Comparison of ENCODE assay signal across 23 cellular contexts in the genomic region with DNA sequence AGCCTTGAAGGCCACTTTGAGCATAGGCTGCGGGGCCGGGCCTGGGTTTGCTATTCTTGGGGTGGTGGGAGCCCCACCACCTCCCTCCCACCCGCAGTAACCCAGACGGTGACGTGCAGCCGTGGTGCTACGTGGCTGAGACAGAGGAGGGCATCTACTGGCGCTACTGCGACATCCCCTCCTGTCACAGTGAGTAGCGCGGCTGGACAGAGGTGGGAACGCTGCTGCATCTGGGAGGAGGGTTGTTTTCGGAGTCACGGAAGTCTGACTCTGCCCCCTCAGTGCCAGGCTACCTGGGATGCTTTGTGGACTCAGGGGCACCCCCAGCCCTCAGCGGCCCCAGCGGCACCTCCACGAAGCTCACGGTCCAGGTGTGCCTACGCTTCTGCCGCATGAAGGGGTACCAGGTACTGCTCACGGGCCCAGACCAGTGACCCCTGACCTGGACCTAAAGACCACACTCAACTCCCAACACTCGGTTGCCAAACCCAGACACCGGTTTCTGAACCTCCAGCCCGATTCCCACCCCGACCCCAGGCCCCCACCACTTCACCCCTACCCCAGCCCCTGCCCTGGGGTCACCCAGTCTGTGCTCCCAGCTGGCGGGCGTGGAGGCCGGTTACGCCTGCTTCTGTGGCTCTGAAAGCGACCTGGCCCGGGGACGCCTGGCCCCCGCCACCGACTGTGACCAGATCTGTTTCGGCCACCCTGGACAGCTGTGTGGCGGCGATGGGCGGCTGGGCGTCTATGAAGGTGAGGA. TPM values are rescaled to one million over a fixed set of nuclear protein-coding genes. Genes with fewer than 3 reads are reported as not detected.
A peak's percentile ranks its signal among the peaks of the same experiment; 100 is the strongest.
DNase-seq lines count a peak whose midpoint lies in the region; ATAC-seq and TF ChIP-seq lines count a peak whose summit lies in the region.
"Had no signal": no experiment of that assay in that cellular context is flagged by ENCODE, and none has a peak within 500 bp of the region (broad histone marks: within the 10 kb centered on the region; RNA-seq: fewer than 3 reads in every experiment).

No MANE protein-coding gene starts in this region.

- H3K4me1 ChIP-seq in OCI-LY1 (ENCODE audit: insufficient read depth, low read length, severe bottlenecking) (peaks cover 58% of the 10 kb centered on the region), esophagus muscularis mucosa (peaks cover 55 to 81% (median 75%) of the 10 kb centered on the region in 4 donors)

- H3K27ac Mint-ChIP-seq in activated CD4-positive, alpha-beta T cell treated with anti-CD3 and anti-CD28 coated beads, Interleukin-2, amount 10 ng/mL, durations not matched to agents 24 days and 14 days: no peak overlapping the region
- no peak overlapping the region for H3K27ac Mint-ChIP-seq in stimulated activated effector memory CD8-positive, alpha-beta T cell treated with anti-CD3 and anti-CD28 coated beads, Interleukin-12 subunit alpha, Interleukin-12 subunit beta, amount 100 ng/mL, for 72 hours
- H3K27ac Mint-ChIP-seq: activated naive CD4-positive, alpha-beta T cell treated with anti-CD3 and anti-CD28 coated beads for 36 hours; CD14-positive monocyte had no signal

- H3K27ac ChIP-seq in OCI-LY1 (ENCODE audit: low read depth, low read length, poor library complexity, severe bottlenecking): no peak overlapping the region
- H3K27ac ChIP-seq in esophagus muscularis mucosa (replicated peaks in 1 of 4): no peak overlapping the region
- H3K27ac ChIP-seq: body of pancreas, parathyroid adenoma, skin epidermis, tibial nerve had no signal

- WGBS in esophagus muscularis mucosa: 36% methylated on average over 24 of the region's 39 CpGs

- H3K9ac ChIP-seq in OCI-LY1 (ENCODE audit: low read length): no peak overlapping the region
- H3K9ac ChIP-seq: parathyroid adenoma had no signal

- TF ChIP-seq EP300 in esophagus muscularis mucosa (IDR thresholded peaks at IDR 0.05): no peak

- no peaks in the 10 kb centered on the region for H4K20me1 ChIP-seq in OCI-LY1 (ENCODE audit: insufficient read depth, low read length)

- TF ChIP-seq CTCF in OCI-LY1 (IDR thresholded peaks at IDR 0.05; ENCODE audit: low read length) (no peak), esophagus muscularis mucosa (IDR thresholded peaks at IDR 0.05) (no peak)

- intact Hi-C loops in activated CD4-positive, alpha-beta T cell treated with anti-CD3 and anti-CD28 coated beads, Interleukin-2, amount 10 ng/mL, durations not matched to agents 24 days and 14 days (cut with micrococcal nuclease): no loop called here
- intact Hi-C loops in esophagus muscularis mucosa (cut with DNase I): no loop called here

- no peak overlapping the region for H2AFZ ChIP-seq in OCI-LY1 (ENCODE audit: low read length)
- H2AFZ ChIP-seq: parathyroid adenoma had no signal

- peaks cover 9% of the 10 kb centered on the region for H3K36me3 Mint-ChIP-seq in activated CD4-positive, alpha-beta T cell treated with anti-CD3 and anti-CD28 coated beads, Interleukin-2, amount 10 ng/mL, durations not matched to agents 24 days and 14 days (ENCODE audit: low read depth)
- H3K36me3 Mint-ChIP-seq in stimulated activated effector memory CD8-positive, alpha-beta T cell treated with anti-CD3 and anti-CD28 coated beads, Interleukin-12 subunit alpha, Interleukin-12 subunit beta, amount 100 ng/mL, for 72 hours: peaks cover 7% of the 10 kb centered on the region

- H3F3A ChIP-seq in OCI-LY1 (ENCODE audit: insufficient read depth, low read length): no peaks in the 10 kb centered on the region

- TF ChIP-seq POLR2A in esophagus muscularis mucosa (IDR thresholded peaks at IDR 0.05; ENCODE audit: low read depth) (no peak), erythroblast (IDR thresholded peaks at IDR 0.05; ENCODE audit: low read length) (no peak)

- no peaks in the 10 kb centered on the region for H3K9me3 Mint-ChIP-seq in activated CD4-positive, alpha-beta T cell treated with anti-CD3 and anti-CD28 coated beads, Interleukin-2, amount 10 ng/mL, durations not matched to agents 24 days and 14 days
- no peaks in the 10 kb centered on the region for H3K9me3 Mint-ChIP-seq in stimulated activated effector memory CD8-positive, alpha-beta T cell treated with anti-CD3 and anti-CD28 coated beads, Interleukin-12 subunit alpha, Interleukin-12 subunit beta, amount 100 ng/mL, for 72 hours
- H3K9me3 Mint-ChIP-seq: activated naive CD4-positive, alpha-beta T cell treated with anti-CD3 and anti-CD28 coated beads for 36 hours had no signal

- no peak overlapping the region for H3K4me3 Mint-ChIP-seq in activated CD4-positive, alpha-beta T cell treated with anti-CD3 and anti-CD28 coated beads, Interleukin-2, amount 10 ng/mL, durations not matched to agents 24 days and 14 days
- peak overlapping the region; percentile 73 for H3K4me3 Mint-ChIP-seq in stimulated activated effector memory CD8-positive, alpha-beta T cell treated with anti-CD3 and anti-CD28 coated beads, Interleukin-12 subunit alpha, Interleukin-12 subunit beta, amount 100 ng/mL, for 72 hours
- H3K4me3 Mint-ChIP-seq: activated naive CD4-positive, alpha-beta T cell treated with anti-CD3 and anti-CD28 coated beads for 36 hours had no signal

- peaks cover 28% of the 10 kb centered on the region for H3K27me3 Mint-ChIP-seq in activated CD4-positive, alpha-beta T cell treated with anti-CD3 and anti-CD28 coated beads, Interleukin-2, amount 10 ng/mL, durations not matched to agents 24 days and 14 days

- ATAC-seq in stimulated activated effector memory CD8-positive, alpha-beta T cell treated with anti-CD3 and anti-CD28 coated beads, Interleukin-12 subunit alpha, Interleukin-12 subunit beta, amount 100 ng/mL, for 72 hours: no peak
- ATAC-seq in GM21528 (IDR thresholded peaks at IDR 0.05; ENCODE audit: low FRiP score, unreplicated experiment) (no peak), HG03175 (IDR thresholded peaks at IDR 0.05; ENCODE audit: unreplicated experiment) (no peak)
- ATAC-seq: body of pancreas had no signal

- H3K9me3 ChIP-seq in OCI-LY1 (ENCODE audit: low read length): no peaks in the 10 kb centered on the region
- H3K9me3 ChIP-seq in esophagus muscularis mucosa: no peaks in the 10 kb centered on the region
- H3K9me3 ChIP-seq: body of pancreas, tibial nerve had no signal

- DNase-seq in activated CD4-positive, alpha-beta T cell treated with anti-CD3 and anti-CD28 coated beads, Interleukin-2, amount 10 ng/mL, durations not matched to agents 24 days and 14 days: peak; percentile 59
- no peak for DNase-seq in activated CD4-positive, alpha-beta T cell treated with anti-CD3 and anti-CD28 coated beads for 1 hour
- DNase-seq in esophagus muscularis mucosa (ENCODE audit: extremely low spot score): no peak
- DNase-seq in stimulated activated effector memory CD8-positive, alpha-beta T cell treated with anti-CD3 and anti-CD28 coated beads, Interleukin-12 subunit alpha, Interleukin-12 subunit beta, amount 100 ng/mL, for 72 hours (ENCODE audit: low spot score in 2 of 2): no peak
- no peak for DNase-seq in erythroblast (lab: John Stamatoyannopoulos, UW)
- DNase-seq: 8988T; activated CD4-positive, CD25-positive, alpha-beta regulatory T cell treated with anti-CD3 and anti-CD28 coated beads, Interleukin-2, amount 50 U/mL, for 72 hours; activated naive CD4-positive, alpha-beta T cell treated with anti-CD3 and anti-CD28 coated beads for 36 hours; DMS79; islet precursor cell; NCI-H1105; NCI-H2107 had no signal

- H3K4me3 ChIP-seq in OCI-LY1 (ENCODE audit: low read depth, low read length, poor library complexity, severe bottlenecking): peak overlapping the region; percentile 23
- peak overlapping the region; percentile 22 to 49 (median 30) for H3K4me3 ChIP-seq in esophagus muscularis mucosa
- H3K4me3 ChIP-seq: body of pancreas had no signal

- no peaks in the 10 kb centered on the region for H3K79me2 ChIP-seq in OCI-LY1 (ENCODE audit: insufficient read depth, low read length)
- H3K79me2 ChIP-seq: parathyroid adenoma had no signal

- peaks cover 27% of the 10 kb centered on the region for H3K4me1 Mint-ChIP-seq in activated CD4-positive, alpha-beta T cell treated with anti-CD3 and anti-CD28 coated beads, Interleukin-2, amount 10 ng/mL, durations not matched to agents 24 days and 14 days
- peaks cover 52% of the 10 kb centered on the region for H3K4me1 Mint-ChIP-seq in stimulated activated effector memory CD8-positive, alpha-beta T cell treated with anti-CD3 and anti-CD28 coated beads, Interleukin-12 subunit alpha, Interleukin-12 subunit beta, amount 100 ng/mL, for 72 hours

- peak overlapping the region; percentile 10; the same call in 1 of the 2 replicates for H3K4me2 ChIP-seq in OCI-LY1 (ENCODE audit: low read length)

- H3K36me3 ChIP-seq in OCI-LY1 (ENCODE audit: insufficient read depth, low read length): peaks cover 7% of the 10 kb centered on the region; the same call in 1 of the 2 replicates
- no peaks in the 10 kb centered on the region for H3K36me3 ChIP-seq in esophagus muscularis mucosa
- H3K36me3 ChIP-seq: tibial nerve had no signal

- no peaks in the 10 kb centered on the region for H3K9me2 ChIP-seq in OCI-LY1 (ENCODE audit: low read depth, low read length)

- H3K27me3 ChIP-seq in OCI-LY1 (ENCODE audit: insufficient read depth, low read length): no peaks in the 10 kb centered on the region
- H3K27me3 ChIP-seq in esophagus muscularis mucosa: peaks cover 34 to 77% (median 69%) of the 10 kb centered on the region in 4 donors

RNA-seq across cellular contexts. Expression of a gene that starts 2.1 kb away (rescaled TPM):
- total RNA-seq in activated CD4-positive, alpha-beta T cell treated with anti-CD3 and anti-CD28 coated beads, Interleukin-2, amount 10 ng/mL, durations not matched to agents 24 days and 14 days: 0.17 and 0.28 TPM in 2 replicates
- under 1 TPM in 1 of 4 donors, not detected in 3; 0.13 TPM for total RNA-seq in esophagus muscularis mucosa
- total RNA-seq: activated naive CD4-positive, alpha-beta T cell treated with anti-CD3 and anti-CD28 coated beads for 36 hours; dermis blood vessel endothelial cell; mononuclear cell; T-helper 2 cell treated with Interferon-gamma antibody and Interleukin-4, amounts not matched to agents 100 ng/mL and 5 ng/mL, for 36 hours; tibial nerve had no signal

RNA-seq across cellular contexts. Expression of a gene that starts 2.9 kb away (rescaled TPM):
- 41.0 and 43.3 TPM in 2 replicates for total RNA-seq in activated CD4-positive, alpha-beta T cell treated with anti-CD3 and anti-CD28 coated beads, Interleukin-2, amount 10 ng/mL, durations not matched to agents 24 days and 14 days
- 1 to 10 TPM; 2.2 to 7.5 (median 4.7) TPM for total RNA-seq in esophagus muscularis mucosa

RNA-seq across cellular contexts. Expression of a gene that starts 14.0 kb away (rescaled TPM):
- 152 TPM in 2 replicates for total RNA-seq in activated CD4-positive, alpha-beta T cell treated with anti-CD3 and anti-CD28 coated beads, Interleukin-2, amount 10 ng/mL, durations not matched to agents 24 days and 14 days
- total RNA-seq in esophagus muscularis mucosa: 1 to 10 TPM in 1 of 4 donors, under 1 TPM in 1, not detected in 2; 0.57 to 2.5 TPM

RNA-seq across cellular contexts. Expression of a gene that starts 46.5 kb away (rescaled TPM):
- total RNA-seq in activated CD4-positive, alpha-beta T cell treated with anti-CD3 and anti-CD28 coated beads, Interleukin-2, amount 10 ng/mL, durations not matched to agents 24 days and 14 days: not detected in 2 replicates
- under 1 TPM in 3 of 4 donors, not detected in 1; 0.17 to 0.42 (median 0.32) TPM for total RNA-seq in esophagus muscularis mucosa
- total RNA-seq: activated naive CD4-positive, alpha-beta T cell treated with anti-CD3 and anti-CD28 coated beads for 36 hours; dermis blood vessel endothelial cell; mononuclear cell had no signal

RNA-seq across cellular contexts. Expression of a gene that starts 51.8 kb away (rescaled TPM):
- not detected in 2 replicates for total RNA-seq in activated CD4-positive, alpha-beta T cell treated with anti-CD3 and anti-CD28 coated beads, Interleukin-2, amount 10 ng/mL, durations not matched to agents 24 days and 14 days
- not detected for total RNA-seq in esophagus muscularis mucosa
- total RNA-seq: activated naive CD4-positive, alpha-beta T cell treated with anti-CD3 and anti-CD28 coated beads for 36 hours; dermis blood vessel endothelial cell; mononuclear cell; T-helper 2 cell treated with Interferon-gamma antibody and Interleukin-4, amounts not matched to agents 100 ng/mL and 5 ng/mL, for 36 hours; tibial nerve had no signal

Comparison
In these comparisons a context has a peak if more than half of its experiments do, and no peak if none do; other contexts are left out.
1. RNA of a gene that starts 14.0 kb away (total RNA-seq): 152 TPM in activated CD4-positive, alpha-beta T cell treated with anti-CD3 and anti-CD28 coated beads, Interleukin-2, amount 10 ng/mL, durations not matched to agents 24 days and 14 days; 0.57 to 2.5 TPM in esophagus muscularis mucosa; every median in the first group is over 10 times any median in the second.